ENCODE assay signal across 13 cellular contexts in the genomic region with DNA sequence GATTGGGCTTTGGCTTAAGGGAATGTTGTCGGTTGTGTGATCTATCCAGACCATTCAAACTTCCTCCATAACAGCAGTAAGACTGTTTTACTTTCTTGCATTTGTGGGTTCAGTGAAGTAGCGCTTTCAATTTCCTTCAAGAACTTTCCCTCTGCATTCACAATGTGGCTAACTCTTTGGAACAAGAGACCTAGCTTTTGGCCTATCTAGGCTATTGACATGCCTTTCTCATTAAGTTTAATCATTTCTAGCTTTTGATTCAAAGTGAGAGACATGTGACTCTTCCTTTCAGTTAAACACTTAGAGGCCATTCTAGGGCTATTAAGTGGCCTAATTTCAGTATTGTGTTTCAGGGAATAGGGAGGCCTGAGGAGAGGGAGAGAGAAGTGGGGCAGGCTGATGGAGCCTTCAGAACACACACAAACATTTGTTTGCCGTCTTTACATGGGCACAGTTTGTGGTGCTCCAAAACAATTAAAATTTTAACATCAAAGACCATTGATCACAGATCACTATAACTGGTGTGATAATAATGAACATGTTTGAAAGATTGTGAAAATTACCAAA. TPM values are rescaled to one million over a fixed set of nuclear protein-coding genes. Genes with fewer than 3 reads are reported as not detected.
DNase-seq lines count a peak whose midpoint lies in the region; ATAC-seq, FAIRE-seq and TF ChIP-seq lines count a peak whose summit lies in the region.
"Had no signal": no experiment of that assay in that cellular context is flagged by ENCODE, and none has a peak within 500 bp of the region (broad histone marks: within the 10 kb centered on the region; RNA-seq: fewer than 3 reads in every experiment).

No MANE protein-coding gene starts in this region.

- H3K4me1 ChIP-seq in CD8-positive, alpha-beta T cell (ENCODE audit: insufficient read depth, low read length) = peaks cover 3% of the 10 kb centered on the region
- peaks cover 29% of the 10 kb centered on the region for H3K4me1 ChIP-seq in left ventricle myocardium inferior
- H3K4me1 ChIP-seq: colonic mucosa had no signal

- no peak for TF ChIP-seq CTCF in CD8-positive, alpha-beta T cell (IDR thresholded peaks at IDR 0.05)
- no peak for TF ChIP-seq CTCF in left ventricle myocardium inferior (IDR thresholded peaks at IDR 0.05; ENCODE audit: borderline replicate concordance)

- H3K27me3 Mint-ChIP-seq in CD8-positive, alpha-beta T cell (ENCODE audit: low read depth) = no peaks in the 10 kb centered on the region
- H3K27me3 Mint-ChIP-seq in T-helper 2 cell treated with Interferon-gamma antibody and Interleukin-4, amounts not matched to agents 5 μg/mL and 100 μg/mL, for 36 hours (ENCODE audit: low read depth) = no peaks in the 10 kb centered on the region
- H3K27me3 Mint-ChIP-seq: CD4-positive, CD25-positive, alpha-beta regulatory T cell had no signal

- no peak for ATAC-seq in CD8-positive, alpha-beta T cell
- ATAC-seq in GM18873 (IDR thresholded peaks at IDR 0.05; ENCODE audit: low FRiP score, unreplicated experiment) (peak; percentile 75), HG02840 (IDR thresholded peaks at IDR 0.05; ENCODE audit: low FRiP score, unreplicated experiment) (peak; percentile 49)

- no peak for FAIRE-seq in GM12891 (lab: Jason Lieb, UNC)
- FAIRE-seq: frontal cortex had no signal

- H3K36me3 Mint-ChIP-seq in CD8-positive, alpha-beta T cell = peaks cover 61% of the 10 kb centered on the region
- peaks cover 55% of the 10 kb centered on the region for H3K36me3 Mint-ChIP-seq in T-helper 2 cell treated with Interferon-gamma antibody and Interleukin-4, amounts not matched to agents 5 μg/mL and 100 μg/mL, for 36 hours (ENCODE audit: low read depth)

- H3K36me3 ChIP-seq in CD8-positive, alpha-beta T cell (ENCODE audit: insufficient read depth, low read length) = peaks cover 5% of the 10 kb centered on the region
- H3K36me3 ChIP-seq in left ventricle myocardium inferior = peaks cover 56% of the 10 kb centered on the region
- H3K36me3 ChIP-seq: colonic mucosa had no signal

- H3K9me3 ChIP-seq in CD8-positive, alpha-beta T cell (ENCODE audit: low read length) = no peaks in the 10 kb centered on the region
- H3K9me3 ChIP-seq in left ventricle myocardium inferior (replicated peaks) = no peaks in the 10 kb centered on the region
- H3K9me3 ChIP-seq: colonic mucosa, stomach had no signal

- TF ChIP-seq POLR2A in GM12891 (IDR thresholded peaks at IDR 0.05; ENCODE audit: low read depth, low read length) = no peak

- H3K4me3 Mint-ChIP-seq in CD8-positive, alpha-beta T cell = no peak overlapping the region
- peak overlapping the region; percentile 16 for H3K4me3 Mint-ChIP-seq in T-helper 2 cell treated with Interferon-gamma antibody and Interleukin-4, amounts not matched to agents 5 μg/mL and 100 μg/mL, for 36 hours
- H3K4me3 Mint-ChIP-seq: CD4-positive, CD25-positive, alpha-beta regulatory T cell had no signal

- no peaks in the 10 kb centered on the region for H3K27me3 ChIP-seq in CD8-positive, alpha-beta T cell (ENCODE audit: insufficient read depth, low read length)
- H3K27me3 ChIP-seq in left ventricle myocardium inferior (ENCODE audit: low read depth) = no peaks in the 10 kb centered on the region
- H3K27me3 ChIP-seq: colonic mucosa, stomach had no signal

- CTCF ChIA-PET in CD8-positive, alpha-beta T cell (lab: Charles Lee) = interaction anchor here (1.1 to 13.9 kb wide), 3 partner anchors 11 to 59 kb away, joined by 3 to 251 read pairs (median 3); a partner anchor contains a TSS

- POLR2A ChIA-PET in CD8-positive, alpha-beta T cell (lab: Charles Lee) = interaction anchor here (3.4 kb wide), 1 partner anchor 59 kb away, joined by 34 read pairs; a partner anchor contains a TSS

- peak overlapping the region; percentile 42 for H3K27ac Mint-ChIP-seq in CD8-positive, alpha-beta T cell
- H3K27ac Mint-ChIP-seq in T-helper 2 cell treated with Interferon-gamma antibody and Interleukin-4, amounts not matched to agents 5 μg/mL and 100 μg/mL, for 36 hours = peak overlapping the region; percentile 82

- intact Hi-C loops in CD8-positive, alpha-beta T cell (cut with DNase I, micrococcal nuclease) = loop anchor here in 1 of 2 experiments (5.0 kb wide), 2 partner anchors 127 to 587 kb away; a partner anchor contains a TSS
- intact Hi-C loops in left ventricle myocardium inferior (cut with micrococcal nuclease) = loop anchor here (10.0 kb wide), 2 partner anchors 50 to 110 kb away; no protein-coding TSS in a partner anchor

- no peak for DNase-seq in CD8-positive, alpha-beta T cell
- DNase-seq in T-helper 2 cell treated with Interferon-gamma antibody and Interleukin-4, amounts not matched to agents 5 μg/mL and 100 μg/mL, for 36 hours (ENCODE audit: low spot score) = no peak
- DNase-seq in GM12891 (ENCODE audit: insufficient read length, low spot score) = no peak
- DNase-seq in amniotic stem cell (lab: John Stamatoyannopoulos, UW) = no peak
- DNase-seq in stimulated activated CD4-positive, alpha-beta T cell treated with anti-CD3 and anti-CD28 coated beads, Interleukin-2, amount 100 ng/mL, for 24 hours = no peak
- DNase-seq in left ventricle myocardium inferior = no peak
- DNase-seq: activated CD8-positive, alpha-beta memory T cell treated with anti-CD3 and anti-CD28 coated beads, Interleukin-2, amount 50 U/mL, for 48 hours; CD4-positive, CD25-positive, alpha-beta regulatory T cell; colonic mucosa; stomach had no signal

- peaks cover 7% of the 10 kb centered on the region for H3K4me1 Mint-ChIP-seq in CD8-positive, alpha-beta T cell (ENCODE audit: low read depth)
- peaks cover 36% of the 10 kb centered on the region for H3K4me1 Mint-ChIP-seq in T-helper 2 cell treated with Interferon-gamma antibody and Interleukin-4, amounts not matched to agents 5 μg/mL and 100 μg/mL, for 36 hours (ENCODE audit: low read depth)

- H3K27ac ChIP-seq in CD8-positive, alpha-beta T cell (ENCODE audit: low read depth, low read length) = no peak overlapping the region
- no peak overlapping the region for H3K27ac ChIP-seq in left ventricle myocardium inferior (replicated peaks)
- H3K27ac ChIP-seq: colonic mucosa, stomach had no signal

- H3K4me3 ChIP-seq in CD8-positive, alpha-beta T cell (ENCODE audit: low read depth, low read length) = no peak overlapping the region
- no peak overlapping the region for H3K4me3 ChIP-seq in left ventricle myocardium inferior
- H3K4me3 ChIP-seq: colonic mucosa, stomach had no signal

- H3K9me3 Mint-ChIP-seq in CD8-positive, alpha-beta T cell = no peaks in the 10 kb centered on the region
- no peaks in the 10 kb centered on the region for H3K9me3 Mint-ChIP-seq in T-helper 2 cell treated with Interferon-gamma antibody and Interleukin-4, amounts not matched to agents 5 μg/mL and 100 μg/mL, for 36 hours
- H3K9me3 Mint-ChIP-seq: CD4-positive, CD25-positive, alpha-beta regulatory T cell had no signal

TF ChIP-seq in GM12891, 5 proteins besides CTCF, POLR2A, EP300 and RAD21:
- TF ChIP-seq PAX5 (IDR thresholded peaks at IDR 0.05; ENCODE audit: insufficient read depth, low read length, severe bottlenecking) (no peak), TAF1 (IDR thresholded peaks at IDR 0.05; ENCODE audit: low read depth, low read length) (no peak), POLR2AphosphoS5 (IDR thresholded peaks at IDR 0.05; ENCODE audit: low read depth, low read length) (no peak), POU2F2 (IDR thresholded peaks at IDR 0.05; ENCODE audit: low read depth, low read length) (no peak), SPI1 (IDR thresholded peaks at IDR 0.05; ENCODE audit: low read depth, low read length) (no peak)
TF ChIP-seq in GM12891: peak in this region for 0.

RNA-seq across cellular contexts. Expression of a gene that starts 34.1 kb away (rescaled TPM):
- total RNA-seq in CD8-positive, alpha-beta T cell = 10 to 100 TPM; 50.0 to 51.7 TPM
- 85.2 TPM for polyA plus RNA-seq in GM12891 (2012; ENCODE audit: low read depth, missing spikeins)
- total RNA-seq in left ventricle myocardium inferior = 179 TPM

RNA-seq across cellular contexts. Expression of a gene that starts 59.0 kb away (rescaled TPM):
- 10 to 100 TPM; 21.0 to 23.2 TPM for total RNA-seq in CD8-positive, alpha-beta T cell
- 25.5 TPM for polyA plus RNA-seq in GM12891 (2012; ENCODE audit: low read depth, missing spikeins)
- 50.8 TPM for total RNA-seq in left ventricle myocardium inferior
